21 cellular contexts compared by ENCODE assay signal in genomic region chr1:200436436-200436835, GRCh38. TPM values are rescaled to one million over a fixed set of nuclear protein-coding genes. Genes with fewer than 3 reads are reported as not detected.
A peak's percentile ranks its signal among the peaks of the same experiment; 100 is the strongest.
DNase-seq lines count a peak whose midpoint lies in the region; ATAC-seq, FAIRE-seq and TF ChIP-seq lines count a peak whose summit lies in the region.
"Had no signal": no experiment of that assay in that cellular context is flagged by ENCODE, and none has a peak within 500 bp of the region (broad histone marks: within the 10 kb centered on the region; RNA-seq: fewer than 3 reads in every experiment).

No MANE protein-coding gene starts in this region.

- no peak overlapping the region for H3K18ac ChIP-seq in trophoblast cell (ENCODE audit: low read length)

- H3K4me3 ChIP-seq in astrocyte (ENCODE audit: insufficient read depth, low read depth, low read length): no peak overlapping the region
- H3K4me3 ChIP-seq in fibroblast of the aortic adventitia (ENCODE audit: low read depth, low read length): no peak overlapping the region
- H3K4me3 ChIP-seq in trophoblast cell (ENCODE audit: low read depth, low read length): no peak overlapping the region
- no peak overlapping the region for H3K4me3 ChIP-seq in coronary artery
- H3K4me3 ChIP-seq in GM23338: no peak overlapping the region
- H3K4me3 ChIP-seq: A549 had no signal

- DNase-seq in EH (ENCODE audit: low read depth) (peak; percentile 67), astrocyte (ENCODE audit: low read depth) (peak; percentile 4), fibroblast of the aortic adventitia (ENCODE audit: low read depth) (peak; percentile 34), trophoblast cell (peak; percentile 31 to 81), coronary artery (ENCODE audit: low spot score) (no peak), GM23338 (ENCODE audit: low spot score) (no peak), amniotic stem cell (lab: John Stamatoyannopoulos, UW) (no peak)
- DNase-seq: 8988T; ACHN; C1 segment of cervical spinal cord; Calu3; CD4-positive, alpha-beta memory T cell; COR-L47; DMS53; DMS79 treated with DMSO at 0.1 percent for 48 hours; H7; HCEC 1CT had no signal

- peaks cover 27% of the 10 kb centered on the region for H3K4me1 Mint-ChIP-seq in astrocyte (ENCODE audit: low read depth, unreplicated experiment)
- peaks cover 16% of the 10 kb centered on the region for H3K4me1 Mint-ChIP-seq in GM23338

- no peak overlapping the region for H3K4ac ChIP-seq in trophoblast cell (ENCODE audit: low read depth, low read length)

- H4K20me1 ChIP-seq in astrocyte (ENCODE audit: insufficient read depth, low read length) (no peaks in the 10 kb centered on the region), GM23338 (replicated peaks; ENCODE audit: insufficient read depth) (peaks cover 12% of the 10 kb centered on the region)

- H3K36me3 ChIP-seq in astrocyte (ENCODE audit: insufficient read depth, low read length) (no peaks in the 10 kb centered on the region), trophoblast cell (ENCODE audit: control insufficient read depth in 1 of 2, insufficient read depth in 2 of 2, low read length in 2 of 2) (no peaks in the 10 kb centered on the region), GM23338 (ENCODE audit: insufficient read depth) (0 out of 2 replicates have a peak, but pooled peaks cover 13% of the 10 kb centered on the region)

- H3K27ac ChIP-seq in astrocyte (ENCODE audit: low read depth, low read length) (no peak overlapping the region), trophoblast cell (ENCODE audit: low read depth, low read length) (no peak overlapping the region), coronary artery (no peak overlapping the region), GM23338 (ENCODE audit: low read depth) (no peak overlapping the region)

- H3K9ac ChIP-seq in astrocyte (ENCODE audit: low read length) (no peak overlapping the region), trophoblast cell (ENCODE audit: low read length) (no peak overlapping the region)

- H3K9me2 ChIP-seq in GM23338 (ENCODE audit: insufficient read depth): no peaks in the 10 kb centered on the region

- H3K23ac ChIP-seq in trophoblast cell (ENCODE audit: low read length): no peak overlapping the region

- H3K4me3 Mint-ChIP-seq in astrocyte (ENCODE audit: unreplicated experiment): no peak overlapping the region
- H3K4me3 Mint-ChIP-seq in GM23338: no peak overlapping the region

- peaks cover 4% of the 10 kb centered on the region for H3K4me1 ChIP-seq in astrocyte (ENCODE audit: insufficient read depth, low read length)
- H3K4me1 ChIP-seq in trophoblast cell (ENCODE audit: control insufficient read depth in 1 of 2, insufficient read depth in 2 of 2, low read length in 2 of 2): peaks cover 0 to 2% of the 10 kb centered on the region in 2 experiments
- peaks cover 8% of the 10 kb centered on the region; the same call in 1 of the 2 replicates for H3K4me1 ChIP-seq in GM23338 (ENCODE audit: insufficient read depth)

- peaks cover 1% of the 10 kb centered on the region for H3K9me3 Mint-ChIP-seq in astrocyte (ENCODE audit: unreplicated experiment)
- H3K9me3 Mint-ChIP-seq in GM23338: no peaks in the 10 kb centered on the region; the same call in 2 of the 3 replicates

- no peaks in the 10 kb centered on the region for H3K27me3 Mint-ChIP-seq in astrocyte (ENCODE audit: low read depth, unreplicated experiment)
- H3K27me3 Mint-ChIP-seq in GM23338 (ENCODE audit: insufficient read depth, low read depth, poor library complexity): peaks cover 6% of the 10 kb centered on the region
- H3K27me3 Mint-ChIP-seq: CD4-positive, alpha-beta memory T cell had no signal

- TF ChIP-seq CTCF in astrocyte (IDR thresholded peaks at IDR 0.05; ENCODE audit: insufficient read depth, low read depth, low read length) (no peak), fibroblast of the aortic adventitia (IDR thresholded peaks at IDR 0.05; ENCODE audit: insufficient read depth, low read length) (no peak), coronary artery (IDR thresholded peaks at IDR 0.05) (no peak), GM23338 (conservative IDR thresholded peaks at IDR 0.05; ENCODE audit: low read depth in 2 of 2) (no peak)

- peaks cover 10% of the 10 kb centered on the region; the same call in 1 of the 2 replicates for H3F3A ChIP-seq in GM23338 (replicated peaks; ENCODE audit: low read depth)

- H3K36me3 Mint-ChIP-seq in astrocyte (ENCODE audit: low read depth, unreplicated experiment) (no peaks in the 10 kb centered on the region), GM23338 (ENCODE audit: low read depth) (peaks cover 33% of the 10 kb centered on the region)
- H3K36me3 Mint-ChIP-seq: CD4-positive, alpha-beta memory T cell had no signal

- no peak for ATAC-seq in GM23338
- ATAC-seq: A549 had no signal

- no peak overlapping the region for H3K27ac Mint-ChIP-seq in astrocyte (ENCODE audit: unreplicated experiment)
- no peak overlapping the region for H3K27ac Mint-ChIP-seq in GM23338

- no peak overlapping the region for H4K91ac ChIP-seq in trophoblast cell (ENCODE audit: low read depth, low read length)

- H4K12ac ChIP-seq in trophoblast cell (ENCODE audit: low read depth, low read length): no peak overlapping the region

- FAIRE-seq in astrocyte (lab: Jason Lieb, UNC): no peak
- FAIRE-seq: A549, G401.6, GM12892, H1 had no signal

- H2BK5ac ChIP-seq in trophoblast cell (ENCODE audit: low read depth, low read length, poor library complexity): no peak overlapping the region

- no peak overlapping the region for H3K14ac ChIP-seq in trophoblast cell (ENCODE audit: low read length)

- no peaks in the 10 kb centered on the region for H3K79me2 ChIP-seq in astrocyte (ENCODE audit: insufficient read depth, low read length)
- no peaks in the 10 kb centered on the region for H3K79me2 ChIP-seq in trophoblast cell (ENCODE audit: control insufficient read depth, insufficient read depth, low read length, poor library complexity)
- peaks cover 41% of the 10 kb centered on the region for H3K79me2 ChIP-seq in GM23338 (replicated peaks; ENCODE audit: insufficient read depth)

- H2AFZ ChIP-seq in astrocyte (ENCODE audit: low read depth, low read length) (no peak overlapping the region), trophoblast cell (ENCODE audit: insufficient read depth, low read length, poor library complexity) (no peak overlapping the region), GM23338 (no peak overlapping the region)

- no peak overlapping the region for H2BK12ac ChIP-seq in trophoblast cell (ENCODE audit: low read length)

- no peak overlapping the region for H2AK5ac ChIP-seq in trophoblast cell (ENCODE audit: low read length)

- H3K4me2 ChIP-seq in astrocyte (ENCODE audit: low read length) (no peak overlapping the region), trophoblast cell (ENCODE audit: low read length) (no peak overlapping the region), GM23338 (no peak overlapping the region)
- H3K4me2 ChIP-seq: A549 had no signal

- H2BK120ac ChIP-seq in trophoblast cell (ENCODE audit: insufficient read depth, low read length, poor library complexity): no peak overlapping the region

- no peaks in the 10 kb centered on the region for H3K27me3 ChIP-seq in astrocyte (ENCODE audit: insufficient read depth, low read length)
- no peaks in the 10 kb centered on the region for H3K27me3 ChIP-seq in trophoblast cell (ENCODE audit: insufficient read depth, low read length)
- H3K27me3 ChIP-seq in GM23338 (ENCODE audit: insufficient read depth): no peaks in the 10 kb centered on the region

- H3K9me3 ChIP-seq in astrocyte (ENCODE audit: insufficient read depth, low read depth, low read length) (no peaks in the 10 kb centered on the region), trophoblast cell (ENCODE audit: insufficient read depth, low read depth, low read length) (no peaks in the 10 kb centered on the region)
- H3K9me3 ChIP-seq: A549 had no signal

- H3K79me1 ChIP-seq in trophoblast cell (ENCODE audit: low read length): no peaks in the 10 kb centered on the region

- no peak overlapping the region for H4K8ac ChIP-seq in trophoblast cell (ENCODE audit: low read depth, low read length)

TF ChIP-seq in GM23338, 12 proteins besides CTCF, POLR2A, EP300 and RAD21:
- no peak for TF ChIP-seq POLR2AphosphoS5 (IDR thresholded peaks at IDR 0.05; ENCODE audit: low read depth)
- no peak for TF ChIP-seq JUNB (IDR thresholded peaks at IDR 0.05; ENCODE audit: unreplicated experiment)
- TF ChIP-seq CREB1 (CRISPR knock-in tag; IDR thresholded peaks at IDR 0.05; ENCODE audit: low read depth): no peak
- no peak for TF ChIP-seq EZH2 (IDR thresholded peaks at IDR 0.05; ENCODE audit: low read depth, unreplicated experiment)
- no peak for TF ChIP-seq STAT1 (IDR thresholded peaks at IDR 0.05; ENCODE audit: unreplicated experiment)

RNA-seq across cellular contexts. Expression of gene ZNF281, which starts 26.6 kb away (rescaled TPM):
- 36.2 and 39.3 TPM in 2 replicates for total RNA-seq in astrocyte
- 7.0 and 29.7 TPM in 2 replicates for total RNA-seq in fibroblast of the aortic adventitia (ENCODE audit: low replicate concordance)
- polyA plus RNA-seq in trophoblast cell (2013): 15.2 and 15.3 TPM in 2 replicates
- total RNA-seq in GM23338 (2014; rRNA removed; shearing (Covaris generic)): 79.3 and 81.2 TPM in 2 replicates
- 51.5 and 62.1 TPM in 2 replicates for polyA plus RNA-seq in GM23338 (2016; fragmentation: Nextera tagmentation; extraction: Ambion mirVana)

Comparison
In these comparisons a context has a peak if more than half of its experiments do, and no peak if none do; other contexts are left out.
1. DNase-seq: peak in EH (single experiment), astrocyte (single experiment), fibroblast of the aortic adventitia (single experiment) and trophoblast cell (2 of 2); none in coronary artery (single experiment), GM23338 (single experiment) and amniotic stem cell (single experiment).